In genomic region chr3:156840826-156841689, GRCh38 we compare ENCODE assay signal across 17 cellular contexts.
"Had no signal": no experiment of that assay in that cellular context is flagged by ENCODE, and none has a peak within 500 bp of the region (broad histone marks: within the 10 kb centered on the region; RNA-seq: fewer than 3 reads in every experiment).

No MANE protein-coding gene starts in this region.

- H3K36me3 ChIP-seq: heart left ventricle, spleen, upper lobe of left lung had no signal

- ATAC-seq: activated CD4-positive, CD25-positive, alpha-beta regulatory T cell treated with anti-CD3 and anti-CD28 coated beads, Interleukin-2, amount 50 U/mL, for 24 hours; activated CD8-positive, alpha-beta T cell treated with anti-CD3 and anti-CD28 coated beads, Interleukin-2, amount 10 ng/mL, durations not matched to agents 7 days and 5 days; body of pancreas; heart left ventricle; naive thymus-derived CD4-positive, alpha-beta T cell; stimulated activated naive CD8-positive, alpha-beta T cell treated with anti-CD3 and anti-CD28 coated beads, Interleukin-15, Interleukin-2, amounts not matched to agents 100 U/mL and 50 U/mL, for 24 hours had no signal

- H3K27ac ChIP-seq: body of pancreas, epithelial cell of prostate, heart left ventricle, spleen, upper lobe of left lung, VCaP had no signal

- H3K4me1 ChIP-seq: body of pancreas, spleen, upper lobe of left lung had no signal

- H3K4me3 ChIP-seq: body of pancreas, heart left ventricle, spleen, upper lobe of left lung had no signal

- DNase-seq: activated CD4-positive, alpha-beta T cell treated with anti-CD3 and anti-CD28 coated beads, Interleukin-2, amount 50 U/mL, for 1 hour; activated CD8-positive, alpha-beta T cell treated with anti-CD3 and anti-CD28 coated beads, Interleukin-2, amount 10 ng/mL, durations not matched to agents 7 days and 5 days; activated gamma-delta T cell treated with Interleukin-2 at 50 U/mL for 16 hours; anterior cingulate cortex; body of pancreas; heart left ventricle; naive thymus-derived CD4-positive, alpha-beta T cell; occipital lobe; posterior cingulate gyrus; spleen; stimulated activated CD4-positive, alpha-beta T cell treated with anti-CD3 and anti-CD28 coated beads, Interleukin-4, amount 100 ng/mL, for 4 hours; stimulated activated naive CD8-positive, alpha-beta T cell treated with anti-CD3 and anti-CD28 coated beads, Interleukin-15, Interleukin-2, amounts not matched to agents 100 U/mL and 50 U/mL, for 24 hours; T-helper 2 cell; upper lobe of left lung had no signal

- H3K27me3 ChIP-seq: body of pancreas, heart left ventricle, spleen, upper lobe of left lung had no signal

- H3K9me3 ChIP-seq: body of pancreas, heart left ventricle, spleen, upper lobe of left lung had no signal
